Comparison of ENCODE assay signal across 21 cellular contexts in the genomic region with DNA sequence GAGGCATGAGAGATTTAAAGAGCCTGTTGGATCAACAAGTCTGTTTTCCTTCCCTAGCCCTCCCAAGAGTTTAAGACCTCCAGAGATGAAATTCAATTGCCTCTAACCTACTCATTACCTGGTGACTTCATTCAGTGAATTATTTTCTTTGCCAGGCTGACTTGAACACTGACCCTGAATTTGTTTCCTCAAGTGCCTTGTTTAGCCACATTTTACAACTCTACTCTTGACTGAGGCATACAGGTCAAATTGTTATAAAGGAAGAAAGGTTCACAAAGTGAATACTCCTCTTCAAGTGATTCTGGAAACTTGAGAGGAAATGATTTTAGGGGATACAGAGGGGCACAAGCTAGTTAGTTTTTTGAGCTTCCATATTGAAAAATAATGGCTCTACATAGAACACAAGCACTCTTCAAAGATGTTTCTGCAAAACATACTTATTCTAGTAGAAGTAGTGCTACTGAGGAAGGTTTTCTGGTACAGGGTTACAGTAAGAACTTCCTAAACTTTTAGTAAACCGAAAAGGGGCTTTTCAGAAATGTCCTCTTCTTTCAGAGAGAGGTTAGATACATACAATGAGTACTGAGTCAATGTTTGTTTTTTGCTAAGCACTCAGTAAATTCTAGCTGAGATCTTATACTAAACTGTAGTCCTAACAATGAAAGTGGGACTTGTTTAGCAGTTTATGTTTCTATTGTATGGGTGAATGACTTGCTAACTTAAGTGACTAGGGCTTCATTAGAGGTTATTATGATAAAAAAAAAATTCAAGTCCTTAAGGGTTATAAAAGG.
A peak's percentile ranks its signal among the peaks of the same experiment; 100 is the strongest.
DNase-seq lines count a peak whose midpoint lies in the region; ATAC-seq and TF ChIP-seq lines count a peak whose summit lies in the region.
"Had no signal": no experiment of that assay in that cellular context is flagged by ENCODE, and none has a peak within 500 bp of the region (broad histone marks: within the 10 kb centered on the region; RNA-seq: fewer than 3 reads in every experiment).

No MANE protein-coding gene starts in this region.

- H3K4me1 Mint-ChIP-seq in natural killer cell treated with Interleukin-12 subunit alpha and Interleukin-12 subunit beta and Interleukin-15 and Interleukin-18, amount 100 ng/mL, for 72 hours (ENCODE audit: low read depth in 2 of 2), result peaks cover 48 to 51% of the 10 kb centered on the region in 2 donors
- H3K4me1 Mint-ChIP-seq in natural killer cell, result peaks cover 27 to 32% of the 10 kb centered on the region in 2 donors
- peaks cover 28 to 52% (median 39%) of the 10 kb centered on the region in 3 donors for H3K4me1 Mint-ChIP-seq in CD8-positive, alpha-beta memory T cell

- H3K36me3 ChIP-seq in left lung, result no peaks in the 10 kb centered on the region
- no peaks in the 10 kb centered on the region for H3K36me3 ChIP-seq in CD8-positive, alpha-beta memory T cell (ENCODE audit: insufficient read depth, low read length)
- H3K36me3 ChIP-seq: Peyer's patch had no signal

- intact Hi-C loops in natural killer cell (cut with micrococcal nuclease) (no loop called here), left lung (cut with DNase I) (no loop called here)

- CTCF ChIA-PET in CD8-positive, alpha-beta memory T cell (lab: Charles Lee), result no interaction called here

- H3K27me3 Mint-ChIP-seq in natural killer cell treated with Interleukin-12 subunit alpha and Interleukin-12 subunit beta and Interleukin-15 and Interleukin-18, amount 100 ng/mL, for 72 hours, result no peaks in the 10 kb centered on the region
- H3K27me3 Mint-ChIP-seq in natural killer cell (ENCODE audit: low read depth in 2 of 2), result no peaks in the 10 kb centered on the region
- H3K27me3 Mint-ChIP-seq in CD8-positive, alpha-beta memory T cell, result no peaks in the 10 kb centered on the region

- ATAC-seq in natural killer cell treated with Interleukin-12 subunit alpha and Interleukin-12 subunit beta and Interleukin-15 and Interleukin-18, amount 100 ng/mL, for 72 hours, result no peak
- ATAC-seq in natural killer cell, result no peak
- peak; percentile 79 for ATAC-seq in left lung
- ATAC-seq: GM23338, HepG2 had no signal

- no peaks in the 10 kb centered on the region for H3K9me3 ChIP-seq in left lung
- H3K9me3 ChIP-seq in CD8-positive, alpha-beta memory T cell (ENCODE audit: low read length), result no peaks in the 10 kb centered on the region
- H3K9me3 ChIP-seq: Peyer's patch had no signal

- no peak overlapping the region for H3K4me3 ChIP-seq in left lung
- no peak overlapping the region for H3K4me3 ChIP-seq in CD8-positive, alpha-beta memory T cell (ENCODE audit: low read length)
- H3K4me3 ChIP-seq: GM23338, Peyer's patch had no signal

- H3K9me3 Mint-ChIP-seq in natural killer cell treated with Interleukin-12 subunit alpha and Interleukin-12 subunit beta and Interleukin-15 and Interleukin-18, amount 100 ng/mL, for 72 hours, result peaks cover 8% of the 10 kb centered on the region
- peaks cover 0 to 2% of the 10 kb centered on the region in 2 donors for H3K9me3 Mint-ChIP-seq in natural killer cell
- H3K9me3 Mint-ChIP-seq in CD8-positive, alpha-beta memory T cell, result peaks cover 0 to 2% (median 0%) of the 10 kb centered on the region in 5 donors
- H3K9me3 Mint-ChIP-seq: GM23338, H9 had no signal

- POLR2A ChIA-PET in CD8-positive, alpha-beta memory T cell (lab: Charles Lee), result interaction anchor here (0.7 kb wide), 1 partner anchor 174 kb away, joined by 3 read pairs; no protein-coding TSS in a partner anchor

- H3K4me3 Mint-ChIP-seq in natural killer cell treated with Interleukin-12 subunit alpha and Interleukin-12 subunit beta and Interleukin-15 and Interleukin-18, amount 100 ng/mL, for 72 hours, result no peak overlapping the region
- H3K4me3 Mint-ChIP-seq in natural killer cell, result no peak overlapping the region
- no peak overlapping the region for H3K4me3 Mint-ChIP-seq in CD8-positive, alpha-beta memory T cell
- H3K4me3 Mint-ChIP-seq: GM23338, H9 had no signal

- no peak overlapping the region for H3K27ac ChIP-seq in left lung
- no peak overlapping the region for H3K27ac ChIP-seq in CD8-positive, alpha-beta memory T cell (ENCODE audit: low read depth, low read length)
- H3K27ac ChIP-seq: Peyer's patch had no signal

- H3K36me3 Mint-ChIP-seq in natural killer cell treated with Interleukin-12 subunit alpha and Interleukin-12 subunit beta and Interleukin-15 and Interleukin-18, amount 100 ng/mL, for 72 hours, result peaks cover 24% of the 10 kb centered on the region
- no peaks in the 10 kb centered on the region for H3K36me3 Mint-ChIP-seq in natural killer cell
- peaks cover 0 to 8% (median 2%) of the 10 kb centered on the region in 3 donors for H3K36me3 Mint-ChIP-seq in CD8-positive, alpha-beta memory T cell

- peak; percentile 1 for DNase-seq in NCI-H748 (lab: John Stamatoyannopoulos, UW; ENCODE audit: unreplicated experiment)
- DNase-seq in NCI-H748 treated with DMSO at 0.1 percent for 48 hours (lab: John Stamatoyannopoulos, UW), result no peak
- DNase-seq in natural killer cell treated with Interleukin-12 subunit alpha and Interleukin-12 subunit beta and Interleukin-15 and Interleukin-18, amount 100 ng/mL, for 72 hours (ENCODE audit: low spot score), result no peak
- DNase-seq in natural killer cell, result no peak
- DNase-seq in left lung, result no peak
- no peak for DNase-seq in CD8-positive, alpha-beta memory T cell
- no peak for DNase-seq in NK-92 (lab: John Stamatoyannopoulos, UW; ENCODE audit: unreplicated experiment)
- DNase-seq: DMS153, H9, Karpas-422, NCI-H1092, NCI-H1417 treated with DMSO at 0.1 percent for 48 hours, NCI-H1694 treated with DMSO at 0.1 percent for 48 hours, NCI-H2081, NCI-H2171 treated with DMSO at 0.1 percent for 48 hours, NCI-H345, NCI-H524 treated with DMSO at 0.1 percent for 48 hours, Peyer's patch, SHP77 treated with DMSO at 0.1 percent for 48 hours had no signal

- no peaks in the 10 kb centered on the region for H3K27me3 ChIP-seq in left lung
- no peaks in the 10 kb centered on the region for H3K27me3 ChIP-seq in CD8-positive, alpha-beta memory T cell (ENCODE audit: insufficient read depth, low read length, poor library complexity, severe bottlenecking)
- H3K27me3 ChIP-seq: Peyer's patch had no signal

- peak overlapping the region; percentile 59 to 96 for H3K27ac Mint-ChIP-seq in natural killer cell treated with Interleukin-12 subunit alpha and Interleukin-12 subunit beta and Interleukin-15 and Interleukin-18, amount 100 ng/mL, for 72 hours
- peak overlapping the region in 1 of 2 donors; percentile 16 for H3K27ac Mint-ChIP-seq in natural killer cell
- H3K27ac Mint-ChIP-seq in CD8-positive, alpha-beta memory T cell, result no peak overlapping the region
- H3K27ac Mint-ChIP-seq: GM23338, H9 had no signal

- no peaks in the 10 kb centered on the region for H3K4me1 ChIP-seq in left lung
- peaks cover 33% of the 10 kb centered on the region for H3K4me1 ChIP-seq in CD8-positive, alpha-beta memory T cell (ENCODE audit: insufficient read depth, low read length)
- H3K4me1 ChIP-seq: Peyer's patch had no signal

- TF ChIP-seq CTCF in natural killer cell (IDR thresholded peaks at IDR 0.05) (no peak), left lung (IDR thresholded peaks at IDR 0.05) (no peak)

Comparison
In these comparisons a context has a peak if more than half of its experiments do, and no peak if none do; other contexts are left out.
1. H3K27ac Mint-ChIP-seq: peak in natural killer cell treated with Interleukin-12 subunit alpha and Interleukin-12 subunit beta and Interleukin-15 and Interleukin-18, amount 100 ng/mL, for 72 hours (2 of 2); none in CD8-positive, alpha-beta memory T cell (0 of 8).